ENCODE assay signal across 24 cellular contexts in the genomic region with DNA sequence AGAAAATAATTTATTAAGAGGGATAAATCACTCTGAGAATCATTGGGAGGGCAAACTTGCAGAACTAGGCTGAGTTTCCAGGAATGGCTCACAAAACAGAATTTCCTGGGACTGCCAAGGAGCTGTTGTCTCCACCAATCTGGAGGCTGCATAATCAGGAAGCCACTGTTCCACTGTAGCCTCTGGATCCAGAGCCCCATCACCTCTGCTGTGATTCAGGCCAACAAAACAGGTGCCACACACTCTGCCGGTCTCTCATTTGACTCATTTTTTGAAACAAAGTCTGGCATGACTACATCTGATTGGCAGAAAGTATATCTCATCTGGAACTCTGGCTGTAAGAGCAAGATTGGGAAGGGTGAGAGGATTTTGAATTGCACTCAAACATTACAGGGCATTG.
"Had no signal": no experiment of that assay in that cellular context is flagged by ENCODE, and none has a peak within 500 bp of the region (broad histone marks: within the 10 kb centered on the region; RNA-seq: fewer than 3 reads in every experiment).

No MANE protein-coding gene starts in this region.

- H3K27me3 ChIP-seq: dorsolateral prefrontal cortex, esophagus squamous epithelium, spleen, transverse colon had no signal

- H3K36me3 ChIP-seq: esophagus squamous epithelium, spleen, thoracic aorta, transverse colon had no signal

- H3K9me3 ChIP-seq: esophagus squamous epithelium, psoas muscle, thoracic aorta, transverse colon had no signal

- ATAC-seq: left colon; naive thymus-derived CD4-positive, alpha-beta T cell; psoas muscle; sciatic nerve; stimulated activated naive B cell treated with anti-CD40 and anti-IgM and Interleukin-4, amounts not matched to agents 10 μg/mL and 1 μg/mL and 100 μg/mL, for 72 hours; stimulated activated naive CD8-positive, alpha-beta T cell treated with anti-CD3 and anti-CD28 coated beads, Interleukin-15, amount 100 ng/mL, for 72 hours had no signal

- H3K4me3 ChIP-seq: coronary artery, dorsolateral prefrontal cortex, esophagus squamous epithelium, psoas muscle, spleen, thoracic aorta, transverse colon had no signal

- DNase-seq: central memory CD4-positive, alpha-beta T cell; dorsolateral prefrontal cortex; effector memory CD4-positive, alpha-beta T cell; esophagus squamous epithelium; foreskin fibroblast; kidney; left colon; mesendoderm; naive thymus-derived CD4-positive, alpha-beta T cell; nucleus accumbens; psoas muscle; retina; spleen; stimulated activated CD4-positive, alpha-beta T cell treated with anti-CD3 and anti-CD28 coated beads, Interleukin-15, amount 100 ng/mL, for 24 hours; stimulated activated CD4-positive, alpha-beta T cell treated with anti-CD3 and anti-CD28 coated beads, Interleukin-1b, Interleukin-23, amount 100 ng/mL, for 48 hours; stimulated activated CD4-positive, alpha-beta T cell treated with anti-CD3 and anti-CD28 coated beads, Interleukin-4, amount 100 ng/mL, for 24 hours; stimulated activated naive B cell treated with anti-CD40 and anti-IgM and Interleukin-4, amounts not matched to agents 10 μg/mL and 1 μg/mL and 100 μg/mL, for 72 hours; stimulated activated naive CD8-positive, alpha-beta T cell treated with anti-CD3 and anti-CD28 coated beads, Interleukin-15, amount 100 ng/mL, for 72 hours; transverse colon had no signal

- H3K27ac ChIP-seq: coronary artery, epithelial cell of prostate, esophagus squamous epithelium, parathyroid adenoma, psoas muscle, spleen, thoracic aorta, transverse colon had no signal

- H3K4me1 ChIP-seq: esophagus squamous epithelium, parathyroid adenoma, psoas muscle, spleen had no signal
